15 cellular contexts compared by ENCODE assay signal in genomic region chr15:66819084-66819483, GRCh38.
DNase-seq lines count a peak whose midpoint lies in the region; ATAC-seq, FAIRE-seq and TF ChIP-seq lines count a peak whose summit lies in the region.
"Had no signal": no experiment of that assay in that cellular context is flagged by ENCODE, and none has a peak within 500 bp of the region (broad histone marks: within the 10 kb centered on the region; RNA-seq: fewer than 3 reads in every experiment).

No MANE protein-coding gene starts in this region.

- intact Hi-C loops in CD4-positive, alpha-beta T cell (cut with DNase I, micrococcal nuclease), result no loop called here

- no peaks in the 10 kb centered on the region for H3K36me3 Mint-ChIP-seq in CD4-positive, alpha-beta T cell (ENCODE audit: low read depth)
- H3K36me3 Mint-ChIP-seq: type B pancreatic cell had no signal

- no peak for TF ChIP-seq CTCF in CD4-positive, alpha-beta T cell (IDR thresholded peaks at IDR 0.05)

- H3K4me3 Mint-ChIP-seq in CD4-positive, alpha-beta T cell, result no peak overlapping the region
- H3K4me3 Mint-ChIP-seq: activated T-helper 17 cell treated with anti-CD3 and anti-CD28 coated beads, Interleukin-2, amount 50 U/mL, for 72 hours; dendritic cell treated with granulocyte-macrophage colony-stimulating factor and Interleukin-4, amounts not matched to agents 40 ng/mL and 50 ng/mL, for 4 days; nephron; type B pancreatic cell had no signal

- H3K27ac ChIP-seq in CD4-positive, alpha-beta T cell (ENCODE audit: low read depth, low read length), result no peak overlapping the region
- H3K27ac ChIP-seq: BLaER1 had no signal

- ATAC-seq in GM18907 (IDR thresholded peaks at IDR 0.05; ENCODE audit: unreplicated experiment) (peak; percentile 92), HG03108 (IDR thresholded peaks at IDR 0.05; ENCODE audit: unreplicated experiment) (peak; percentile 81), GM18519 (IDR thresholded peaks at IDR 0.05; ENCODE audit: low FRiP score, unreplicated experiment) (no peak)
- ATAC-seq in CD4-positive, alpha-beta T cell (ENCODE audit: poor library complexity), result no peak
- ATAC-seq: activated T-helper 17 cell treated with anti-CD3 and anti-CD28 coated beads, Interleukin-2, amount 50 U/mL, for 72 hours had no signal

- no peaks in the 10 kb centered on the region for H3K4me1 Mint-ChIP-seq in CD4-positive, alpha-beta T cell (ENCODE audit: low read depth)
- H3K4me1 Mint-ChIP-seq: activated T-helper 17 cell treated with anti-CD3 and anti-CD28 coated beads, Interleukin-2, amount 50 U/mL, for 72 hours had no signal

- no peak overlapping the region for H3K27ac Mint-ChIP-seq in CD4-positive, alpha-beta T cell
- H3K27ac Mint-ChIP-seq: activated T-helper 17 cell treated with anti-CD3 and anti-CD28 coated beads, Interleukin-2, amount 50 U/mL, for 72 hours; dendritic cell treated with granulocyte-macrophage colony-stimulating factor and Interleukin-4, amounts not matched to agents 40 ng/mL and 50 ng/mL, for 4 days; nephron; type B pancreatic cell had no signal

- no peaks in the 10 kb centered on the region for H3K9me3 ChIP-seq in CD4-positive, alpha-beta T cell (ENCODE audit: control insufficient read depth, low read length)
- H3K9me3 ChIP-seq: BLaER1 had no signal

- DNase-seq in RCC 7860 (ENCODE audit: low spot score), result peak; percentile 38
- DNase-seq in renal cortical epithelial cell (ENCODE audit: low read depth), result peak; percentile 55
- DNase-seq in CD4-positive, alpha-beta T cell, result no peak
- DNase-seq in HEK293T (ENCODE audit: extremely low spot score), result no peak
- DNase-seq in GM19239 (ENCODE audit: insufficient read length, low spot score), result no peak
- DNase-seq: NCI-H1694 treated with DMSO at 0.1 percent for 48 hours, T-helper 2 cell had no signal

- CTCF ChIA-PET in CD4-positive, alpha-beta T cell (lab: Charles Lee), result interaction anchor here (0.6 kb wide), 1 partner anchor 1807 kb away, joined by 3 read pairs; no protein-coding TSS in a partner anchor
- CTCF ChIA-PET in HEK293T (lab: Yijun Ruan, JAX), result no interaction called here

- no peaks in the 10 kb centered on the region for H3K9me3 Mint-ChIP-seq in CD4-positive, alpha-beta T cell
- H3K9me3 Mint-ChIP-seq: activated T-helper 17 cell treated with anti-CD3 and anti-CD28 coated beads, Interleukin-2, amount 50 U/mL, for 72 hours; dendritic cell treated with granulocyte-macrophage colony-stimulating factor and Interleukin-4, amounts not matched to agents 40 ng/mL and 50 ng/mL, for 4 days; type B pancreatic cell had no signal

- peaks cover 4% of the 10 kb centered on the region for H3K27me3 Mint-ChIP-seq in CD4-positive, alpha-beta T cell
- H3K27me3 Mint-ChIP-seq: type B pancreatic cell had no signal

- FAIRE-seq in RCC 7860 (lab: Jason Lieb, UNC), result no peak
- no peak for FAIRE-seq in GM19239 (lab: Jason Lieb, UNC)

- POLR2A ChIA-PET in CD4-positive, alpha-beta T cell (lab: Charles Lee), result no interaction called here
- POLR2A ChIA-PET in HEK293T (lab: Yijun Ruan, JAX), result no interaction called here

- H3K27me3 ChIP-seq in CD4-positive, alpha-beta T cell (ENCODE audit: control insufficient read depth, insufficient read depth, low read length), result no peaks in the 10 kb centered on the region
- H3K27me3 ChIP-seq: BLaER1 had no signal

TF ChIP-seq in HEK293T, 16 proteins besides CTCF, POLR2A, EP300 and RAD21:
- no peak for TF ChIP-seq NFRKB (IDR thresholded peaks at IDR 0.05)
- no peak for TF ChIP-seq ELF4 (IDR thresholded peaks at IDR 0.05)
- no peak for TF ChIP-seq ZNF384 (IDR thresholded peaks at IDR 0.05)
- TF ChIP-seq ARNT (IDR thresholded peaks at IDR 0.05), result no peak
- TF ChIP-seq SP1 (IDR thresholded peaks at IDR 0.05), result no peak
- TF ChIP-seq BHLHE40 (IDR thresholded peaks at IDR 0.05; ENCODE audit: borderline replicate concordance), result no peak
- no peak for TF ChIP-seq CTBP1 (IDR thresholded peaks at IDR 0.05; ENCODE audit: borderline replicate concordance)
- TF ChIP-seq HDGF (IDR thresholded peaks at IDR 0.05; ENCODE audit: borderline replicate concordance), result no peak
- TF ChIP-seq FOXK2 (IDR thresholded peaks at IDR 0.05), result no peak
- TF ChIP-seq PKNOX1 (IDR thresholded peaks at IDR 0.05), result no peak
- no peak for TF ChIP-seq L3MBTL2 (conservative IDR thresholded peaks at IDR 0.05)
- no peak for TF ChIP-seq SUZ12 (IDR thresholded peaks at IDR 0.05)
- TF ChIP-seq FOXM1 (IDR thresholded peaks at IDR 0.05; ENCODE audit: borderline replicate concordance), result no peak
- no peak for TF ChIP-seq TARDBP (IDR thresholded peaks at IDR 0.05)
- TF ChIP-seq FOXA1 (IDR thresholded peaks at IDR 0.05), result no peak
- TF ChIP-seq LEF1 (IDR thresholded peaks at IDR 0.05; ENCODE audit: borderline replicate concordance), result no peak

Comparison
In these comparisons a context has a peak if more than half of its experiments do, and no peak if none do; other contexts are left out.
1. ATAC-seq: peak in GM18907 (single experiment) and HG03108 (single experiment); none in CD4-positive, alpha-beta T cell (single experiment) and GM18519 (single experiment).
2. DNase-seq: peak in RCC 7860 (single experiment) and renal cortical epithelial cell (single experiment); none in CD4-positive, alpha-beta T cell (0 of 10), HEK293T (single experiment) and GM19239 (single experiment).